10 cellular contexts compared by ENCODE assay signal in genomic region chr11:128891410-128891861, GRCh38. TPM values are rescaled to one million over a fixed set of nuclear protein-coding genes. Genes with fewer than 3 reads are reported as not detected.
A peak's percentile ranks its signal among the peaks of the same experiment; 100 is the strongest.
DNase-seq lines count a peak whose midpoint lies in the region; ATAC-seq, FAIRE-seq and TF ChIP-seq lines count a peak whose summit lies in the region.
"Had no signal": no experiment of that assay in that cellular context is flagged by ENCODE, and none has a peak within 500 bp of the region (broad histone marks: within the 10 kb centered on the region; RNA-seq: fewer than 3 reads in every experiment).

No MANE protein-coding gene starts in this region.

- TF ChIP-seq EP300 in GM12878 (IDR thresholded peaks at IDR 0.05; ENCODE audit: borderline replicate concordance in 1 of 2, control insufficient read depth in 1 of 2, low read depth in 2 of 2, low read length in 2 of 2), result no peak

- H3K36me3 ChIP-seq in HCT116 (ENCODE audit: control insufficient read depth in 1 of 2, insufficient read depth in 2 of 2, low read length in 2 of 2) (no peaks in the 10 kb centered on the region), GM12878 (ENCODE audit: control insufficient read depth in 2 of 2, insufficient read depth in 2 of 2, low read length in 1 of 2) (no peaks in the 10 kb centered on the region), keratinocyte (ENCODE audit: control insufficient read depth in 2 of 2, extremely low read depth in 1 of 2, insufficient read depth in 2 of 2, low read length in 2 of 2) (no peaks in the 10 kb centered on the region), skeletal muscle tissue (ENCODE audit: control insufficient read depth in 3 of 3, insufficient read depth in 3 of 3, low read length in 3 of 3) (no peaks in the 10 kb centered on the region)

- RAD21 ChIA-PET in HCT116 (lab: Charles Lee; ENCODE audit: low non-redundant PET in 1 of 2, low total read pairs in 2 of 2, uncharacterized antibody in 2 of 2, unreplicated experiment in 2 of 2), result interaction anchor here (0.6 to 1.4 kb wide), 2 partner anchors 15 to 57 kb away, joined by 3 read pairs; no protein-coding TSS in a partner anchor
- RAD21 ChIA-PET in GM12878 (lab: Charles Lee; ENCODE audit: unreplicated experiment), result interaction anchor here (0.6 kb wide), 1 partner anchor 49 kb away, joined by 4 read pairs; no protein-coding TSS in a partner anchor

- WGBS in GM12878 (ENCODE audit: insufficient coverage, insufficient replicate concordance, low lambda C conversion rate, missing lambda C conversion rate), result 38% methylated on average over 10 of the region's 10 CpGs

- DNase-seq in HCT116 (ENCODE audit: low read depth, low spot score) (no peak), GM12878 (ENCODE audit: low read depth, low spot score) (no peak), keratinocyte (ENCODE audit: low read depth, low spot score) (no peak), GM10248 (ENCODE audit: extremely low spot score) (no peak), AG20443 (ENCODE audit: low spot score) (no peak), COR-L47 (lab: John Stamatoyannopoulos, UW) (no peak)

- H2AFZ ChIP-seq in HCT116 (ENCODE audit: low read depth, low read length, poor library complexity, severe bottlenecking), result no peak overlapping the region
- no peak overlapping the region for H2AFZ ChIP-seq in GM12878 (ENCODE audit: control insufficient read depth, low read depth, low read length)
- H2AFZ ChIP-seq in keratinocyte (ENCODE audit: control insufficient read depth, low read length), result no peak overlapping the region

- H3K4me2 ChIP-seq in HCT116 (ENCODE audit: low read length) (peak overlapping the region; percentile 97; the same call in 1 of the 2 replicates), GM12878 (ENCODE audit: control insufficient read depth, insufficient read depth) (no peak overlapping the region), keratinocyte (ENCODE audit: control insufficient read depth, extremely low read depth, insufficient read depth, low read depth, low read length) (peak overlapping the region; percentile 5)

- intact Hi-C loops in HCT116 (cut with micrococcal nuclease) (no loop called here), GM12878 (cut with micrococcal nuclease; ENCODE audit: unreplicated experiment) (no loop called here)

- H3K9me3 ChIP-seq in HCT116 (ENCODE audit: control insufficient read depth in 1 of 2, insufficient read depth in 1 of 2, low read depth in 1 of 2, low read length in 2 of 2), result no peaks in the 10 kb centered on the region
- H3K9me3 ChIP-seq in GM12878 (replicated peaks; ENCODE audit: control insufficient read depth, insufficient read depth, low read length), result no peaks in the 10 kb centered on the region
- H3K9me3 ChIP-seq in keratinocyte (ENCODE audit: control insufficient read depth, low read depth, low read length), result no peaks in the 10 kb centered on the region
- no peaks in the 10 kb centered on the region for H3K9me3 ChIP-seq in skeletal muscle tissue (ENCODE audit: control insufficient read depth in 3 of 3, low read length in 3 of 3)

- dilution Hi-C loops in keratinocyte (cut with MboI; ENCODE audit: extremely low pct_ligation_motif_present, low sequenced_read_pairs), result no loop called here

- FAIRE-seq in GM12878 (lab: Jason Lieb, UNC) (no peak), keratinocyte (lab: Jason Lieb, UNC) (no peak)

- POLR2A ChIA-PET in HCT116 (lab: Charles Lee) (no interaction called here), GM12878 (lab: Charles Lee) (no interaction called here), GM10248 (lab: Yijun Ruan, JAX) (no interaction called here)

- peak overlapping the region; percentile 16 to 54; a peak in 3 of 4 replicates for H3K4me3 ChIP-seq in HCT116 (replicated peaks in 1 of 2; ENCODE audit: low read depth in 1 of 2, low read length in 2 of 2)
- H3K4me3 ChIP-seq in GM12878, result no peak overlapping the region
- H3K4me3 ChIP-seq in keratinocyte (ENCODE audit: control insufficient read depth in 2 of 3, extremely low read depth in 1 of 3, insufficient read depth in 2 of 3, low read depth in 1 of 3, low read length in 3 of 3), result peak overlapping the region in 1 of 3 experiments; percentile 33
- H3K4me3 ChIP-seq in skeletal muscle tissue (ENCODE audit: low read length in 3 of 3), result peak overlapping the region in 1 of 3 donors; percentile 49

- H3K9ac ChIP-seq in HCT116 (ENCODE audit: low read length) (no peak overlapping the region), GM12878 (ENCODE audit: control insufficient read depth, insufficient read depth, low read length) (no peak overlapping the region), keratinocyte (ENCODE audit: control insufficient read depth, extremely low read depth, insufficient read depth, low read length) (no peak overlapping the region), skeletal muscle tissue (ENCODE audit: low read depth in 1 of 3, low read length in 3 of 3) (no peak overlapping the region)

- TF ChIP-seq POLR2A in HCT116 (IDR thresholded peaks at IDR 0.05; ENCODE audit: borderline replicate concordance, extremely low read depth, insufficient read depth, insufficient read length) (no peak), GM12878 (IDR thresholded peaks at IDR 0.05; ENCODE audit: low read depth, low read length) (no peak)

- CTCF ChIA-PET in HCT116 (lab: Charles Lee) (interaction anchor here (1.0 to 3.9 kb wide), 4 partner anchors 14 to 65 kb away, joined by 3 to 22 read pairs (median 8); no protein-coding TSS in a partner anchor), GM12878 (lab: Yijun Ruan, JAX) (interaction anchor here (1.0 to 10.8 kb wide), 3 partner anchors 10 to 64 kb away, joined by 6 to 480 read pairs (median 6); no protein-coding TSS in a partner anchor), GM10248 (lab: Yijun Ruan, JAX) (interaction anchor here (1.1 to 3.3 kb wide), 4 partner anchors 9 to 65 kb away, joined by 3 to 16 read pairs (median 6); no protein-coding TSS in a partner anchor)

- ATAC-seq in HCT116 (no peak; the same call in 1 of the 2 replicates), GM12878 (peak; percentile 9), GM18498 (IDR thresholded peaks at IDR 0.05; ENCODE audit: unreplicated experiment) (no peak)

- H3K27me3 ChIP-seq in HCT116 (ENCODE audit: insufficient read depth, low read length), result no peaks in the 10 kb centered on the region
- H3K27me3 ChIP-seq in GM12878 (replicated peaks in 1 of 2; ENCODE audit: control insufficient read depth in 2 of 2, insufficient read depth in 2 of 2, low read length in 1 of 2), result peaks cover 13 to 17% of the 10 kb centered on the region in 2 experiments
- peaks cover 13% of the 10 kb centered on the region for H3K27me3 ChIP-seq in keratinocyte (ENCODE audit: control insufficient read depth, extremely low read depth, insufficient read depth, low read length)
- H3K27me3 ChIP-seq in skeletal muscle tissue (ENCODE audit: control insufficient read depth in 3 of 3, insufficient read depth in 3 of 3, low read length in 3 of 3), result peaks cover 13 to 30% (median 30%) of the 10 kb centered on the region in 3 donors

- BruUV-seq in HCT116 (replicated peaks; lab: Mats Ljungman, UMichigan), result no TSS peak
- no TSS peak for BruUV-seq in GM12878 (replicated peaks; lab: Mats Ljungman, UMichigan)

- H3K27ac ChIP-seq in HCT116 (ENCODE audit: low read depth, low read length), result no peak overlapping the region
- H3K27ac ChIP-seq in GM12878 (ENCODE audit: control insufficient read depth, insufficient read depth), result no peak overlapping the region
- H3K27ac ChIP-seq in keratinocyte (ENCODE audit: control insufficient read depth, insufficient read depth, low read length), result no peak overlapping the region
- peak overlapping the region; percentile 7 for H3K27ac ChIP-seq in skeletal muscle tissue (ENCODE audit: low read depth, low read length)
- H3K27ac ChIP-seq: HL-60 had no signal

- no peaks in the 10 kb centered on the region for H3K9me1 ChIP-seq in keratinocyte (ENCODE audit: control insufficient read depth, extremely low read depth, insufficient read depth, low read length)

- in situ Hi-C loops in GM12878 (cut with MboI), result no loop called here

- SMC1A ChIA-PET in GM12878 (lab: Charles Lee; ENCODE audit: uncharacterized antibody, unreplicated experiment), result interaction anchor here (12.3 kb wide), 1 partner anchor 61 kb away, joined by 249 read pairs; no protein-coding TSS in a partner anchor

- TF ChIP-seq RAD21 in HCT116 (IDR thresholded peaks at IDR 0.05; ENCODE audit: low read depth) (no peak), GM12878 (IDR thresholded peaks at IDR 0.05; ENCODE audit: insufficient read depth, low read depth, low read length) (no peak)

- H3K9me2 ChIP-seq in HCT116 (ENCODE audit: insufficient read depth), result no peaks in the 10 kb centered on the region

- no peaks in the 10 kb centered on the region for H3K79me2 ChIP-seq in HCT116 (ENCODE audit: insufficient read depth, low read length)
- no peaks in the 10 kb centered on the region for H3K79me2 ChIP-seq in GM12878 (ENCODE audit: control insufficient read depth, insufficient read depth, low read length)
- H3K79me2 ChIP-seq in keratinocyte (ENCODE audit: control insufficient read depth, insufficient read depth, low read length), result no peaks in the 10 kb centered on the region

- no peaks in the 10 kb centered on the region for H4K20me1 ChIP-seq in HCT116 (ENCODE audit: insufficient read depth)
- no peaks in the 10 kb centered on the region for H4K20me1 ChIP-seq in GM12878 (ENCODE audit: control insufficient read depth, insufficient read depth)
- no peaks in the 10 kb centered on the region for H4K20me1 ChIP-seq in keratinocyte (ENCODE audit: control insufficient read depth, extremely low read depth, insufficient read depth, low read length)

- TF ChIP-seq CTCF in HCT116 (IDR thresholded peaks at IDR 0.05 in 2 of 3, conservative IDR thresholded peaks at IDR 0.05 in 1 of 3; ENCODE audit: borderline replicate concordance in 1 of 3, insufficient read depth in 1 of 3, low read depth in 2 of 3, low read length in 2 of 3), result no peak
- no peak for TF ChIP-seq CTCF in GM12878 (IDR thresholded peaks at IDR 0.05 in 2 of 3, conservative IDR thresholded peaks at IDR 0.05 in 1 of 3; ENCODE audit: control insufficient read depth in 2 of 3, extremely low read depth in 1 of 3, insufficient read depth in 1 of 3, low read depth in 3 of 3, low read length in 3 of 3)
- TF ChIP-seq CTCF in keratinocyte (optimal IDR thresholded peaks at IDR 0.05 in 1 of 3, IDR thresholded peaks at IDR 0.05 in 1 of 3, conservative IDR thresholded peaks at IDR 0.05 in 1 of 3; ENCODE audit: extremely low read depth in 1 of 3, insufficient read depth in 2 of 3, low read length in 3 of 3), result no peak
- TF ChIP-seq CTCF in GM10248 (IDR thresholded peaks at IDR 0.05; ENCODE audit: control extremely low read depth, extremely low read depth, low read depth, missing control alignments), result no peak

- H3K4me1 ChIP-seq in HCT116 (ENCODE audit: control insufficient read depth in 1 of 2, insufficient read depth in 2 of 2, low read length in 2 of 2), result peaks cover 9 to 18% of the 10 kb centered on the region in 2 experiments; a peak in 3 of 4 replicates
- peaks cover 6% of the 10 kb centered on the region for H3K4me1 ChIP-seq in GM12878 (ENCODE audit: control insufficient read depth, insufficient read depth, low read length)
- peaks cover 30% of the 10 kb centered on the region for H3K4me1 ChIP-seq in keratinocyte (ENCODE audit: control insufficient read depth, extremely low read depth, insufficient read depth, low read length)
- peaks cover 0 to 10% (median 0%) of the 10 kb centered on the region in 3 donors for H3K4me1 ChIP-seq in skeletal muscle tissue (ENCODE audit: control insufficient read depth in 3 of 3, insufficient read depth in 3 of 3, low read length in 3 of 3)

RNA-seq across cellular contexts. Expression of gene KCNJ5, which starts 0.3 kb away (rescaled TPM):
- 0.17 TPM for total RNA-seq in HCT116 (2021; ENCODE audit: unreplicated experiment)
- polyA plus RNA-seq in HCT116 (2012), result 0.62 and 0.65 TPM in 2 replicates
- 0.23 TPM in 1 of 2 replicates, not detected in the other for total RNA-seq in GM12878 (2013; cell fraction: nucleolus; rRNA removed)
- not detected in 2 replicates for total RNA-seq in GM12878 (2014; rRNA removed)
- total RNA-seq in GM12878 (2014; rRNA removed; fragmentation: Illumina TruSeq; extraction: Trizol), result not detected in 2 replicates
- total RNA-seq in GM12878 (2021), result not detected in 2 replicates
- not detected for polyA plus RNA-seq in GM12878 (2011; ENCODE audit: low read depth)
- 0.03 TPM in 1 of 2 replicates, not detected in the other for polyA plus RNA-seq in GM12878 (2011; rRNA removed)
- 0.01 and 0.02 TPM in 2 replicates for polyA plus RNA-seq in GM12878 (2011; cell fraction: cytosol; rRNA removed)
- 0.07 TPM in 1 of 2 replicates, not detected in the other for polyA plus RNA-seq in GM12878 (2011; cell fraction: nucleus; rRNA removed)
- not detected in 2 replicates for polyA plus RNA-seq in GM12878 (2012)
- not detected in 2 replicates for polyA plus RNA-seq in GM12878 (2014; fragmentation: Illumina TruSeq; extraction: Trizol)
- polyA plus RNA-seq in GM12878 (2014; fragmentation: Nextera tagmentation; extraction: Ambion mirVana), result not detected
- not detected in 2 replicates for polyA plus RNA-seq in GM12878 (2014; rRNA removed)
- polyA plus RNA-seq in GM12878 (2016; fragmentation: Nextera tagmentation; extraction: Ambion mirVana), result under 1 TPM in 1 of 2 experiments, not detected in 1; 0.03 TPM
- polyA minus RNA-seq in GM12878 (2011; rRNA and poly(A)+ RNA removed), result 0.05 TPM in 1 of 2 replicates, not detected in the other
- not detected in 2 replicates for polyA minus RNA-seq in GM12878 (2011; cell fraction: cytosol; rRNA and poly(A)+ RNA removed)
- not detected in 2 replicates for polyA minus RNA-seq in GM12878 (2011; cell fraction: nucleus; rRNA and poly(A)+ RNA removed)
- polyA plus RNA-seq in keratinocyte, result 0.59 to 1.4 TPM (median 0.77 TPM) in 3 replicates
- 0.24 TPM for polyA plus RNA-seq in keratinocyte (2011; ENCODE audit: low read depth)
- 0.58 and 0.71 TPM in 2 replicates for polyA plus RNA-seq in keratinocyte (2011; cell fraction: cytosol; rRNA removed)
- polyA plus RNA-seq in keratinocyte (2011; cell fraction: nucleus; rRNA removed), result 1.2 and 1.6 TPM in 2 replicates
- polyA plus RNA-seq in keratinocyte (2012; ENCODE audit: low replicate concordance), result 0.52 and 0.69 TPM in 2 replicates
- 0.38 to 2.1 TPM (median 1.0 TPM) in 3 replicates for polyA minus RNA-seq in keratinocyte
- 1.3 TPM for polyA minus RNA-seq in keratinocyte (2011; cell fraction: cytosol; rRNA and poly(A)+ RNA removed)
- polyA minus RNA-seq in keratinocyte (2011; cell fraction: nucleus; rRNA and poly(A)+ RNA removed), result 0.74 and 1.6 TPM in 2 replicates
- total RNA-seq in skeletal muscle tissue, result 0.52 TPM
- total RNA-seq: activated T-helper 2 cell treated with anti-CD3 and anti-CD28 coated beads, Interferon-gamma antibody, Interleukin-2, Interleukin-4, amounts not matched to agents 10 μg/mL and 5 μg/mL and 100 μg/mL, durations not matched to agents 14 hours and 24 hours and 36 hours had no signal

RNA-seq across cellular contexts. Expression of gene KCNJ1, which starts 24.3 kb away (rescaled TPM):
- total RNA-seq in HCT116 (2021; ENCODE audit: unreplicated experiment) (0.15 TPM), GM12878 (2014; rRNA removed) (not detected in 2 replicates), GM12878 (2014; rRNA removed; fragmentation: Illumina TruSeq; extraction: Trizol) (not detected in 2 replicates), GM12878 (2021) (not detected in 2 replicates), skeletal muscle tissue (not detected)
- 0.05 and 0.17 TPM in 2 replicates for polyA plus RNA-seq in HCT116 (2012)
- 0.31 and 0.42 TPM in 2 replicates for total RNA-seq in GM12878 (2013; cell fraction: nucleolus; rRNA removed)
- 0.07 TPM for polyA plus RNA-seq in GM12878 (2011; ENCODE audit: low read depth)
- polyA plus RNA-seq in GM12878 (2011; rRNA removed) (not detected in 2 replicates), GM12878 (2014; fragmentation: Illumina TruSeq; extraction: Trizol) (not detected in 2 replicates), GM12878 (2014; fragmentation: Nextera tagmentation; extraction: Ambion mirVana) (not detected), GM12878 (2014; rRNA removed) (not detected in 2 replicates), GM12878 (2016; fragmentation: Nextera tagmentation; extraction: Ambion mirVana) (not detected), keratinocyte (0.06 to 0.12 TPM (median 0.09 TPM) in 3 replicates)
- polyA plus RNA-seq in GM12878 (2011; cell fraction: cytosol; rRNA removed), result not detected in 2 replicates
- polyA plus RNA-seq in GM12878 (2011; cell fraction: nucleus; rRNA removed), result 0.06 TPM in 1 of 2 replicates, not detected in the other
- 0.06 TPM in 1 of 2 replicates, not detected in the other for polyA plus RNA-seq in GM12878 (2012)
- not detected in 2 replicates for polyA minus RNA-seq in GM12878 (2011; rRNA and poly(A)+ RNA removed)
- polyA minus RNA-seq in GM12878 (2011; cell fraction: cytosol; rRNA and poly(A)+ RNA removed), result not detected in 2 replicates
- not detected in 2 replicates for polyA minus RNA-seq in GM12878 (2011; cell fraction: nucleus; rRNA and poly(A)+ RNA removed)
- polyA plus RNA-seq in keratinocyte (2011; ENCODE audit: low read depth), result not detected
- 0.04 TPM in 1 of 2 replicates, not detected in the other for polyA plus RNA-seq in keratinocyte (2011; cell fraction: cytosol; rRNA removed)
- 0.16 and 0.27 TPM in 2 replicates for polyA plus RNA-seq in keratinocyte (2011; cell fraction: nucleus; rRNA removed)
- polyA plus RNA-seq in keratinocyte (2012; ENCODE audit: low replicate concordance), result 0.08 and 0.30 TPM in 2 replicates
- not detected in 3 replicates for polyA minus RNA-seq in keratinocyte
- not detected for polyA minus RNA-seq in keratinocyte (2011; cell fraction: cytosol; rRNA and poly(A)+ RNA removed)
- 0.16 TPM in 1 of 2 replicates, not detected in the other for polyA minus RNA-seq in keratinocyte (2011; cell fraction: nucleus; rRNA and poly(A)+ RNA removed)
- total RNA-seq: activated T-helper 2 cell treated with anti-CD3 and anti-CD28 coated beads, Interferon-gamma antibody, Interleukin-2, Interleukin-4, amounts not matched to agents 10 μg/mL and 5 μg/mL and 100 μg/mL, durations not matched to agents 14 hours and 24 hours and 36 hours had no signal

RNA-seq across cellular contexts. Expression of gene TP53AIP1, which starts 51.2 kb away (rescaled TPM):
- 0.15 TPM for total RNA-seq in HCT116 (2021; ENCODE audit: unreplicated experiment)
- 0.05 and 0.09 TPM in 2 replicates for polyA plus RNA-seq in HCT116 (2012)
- total RNA-seq in GM12878 (2013; cell fraction: nucleolus; rRNA removed), result not detected in 2 replicates
- not detected in 2 replicates for total RNA-seq in GM12878 (2014; rRNA removed)
- not detected in 2 replicates for total RNA-seq in GM12878 (2014; rRNA removed; fragmentation: Illumina TruSeq; extraction: Trizol)
- total RNA-seq in GM12878 (2021), result not detected in 2 replicates
- polyA plus RNA-seq in GM12878 (2011; ENCODE audit: low read depth), result not detected
- 0.01 TPM in 1 of 2 replicates, not detected in the other for polyA plus RNA-seq in GM12878 (2011; rRNA removed)
- polyA plus RNA-seq in GM12878 (2011; cell fraction: cytosol; rRNA removed), result 0.01 TPM in 1 of 2 replicates, not detected in the other
- polyA plus RNA-seq in GM12878 (2011; cell fraction: nucleus; rRNA removed), result 0.03 TPM in 1 of 2 replicates, not detected in the other
- polyA plus RNA-seq in GM12878 (2012), result not detected in 2 replicates
- not detected in 2 replicates for polyA plus RNA-seq in GM12878 (2014; fragmentation: Illumina TruSeq; extraction: Trizol)
- not detected for polyA plus RNA-seq in GM12878 (2014; fragmentation: Nextera tagmentation; extraction: Ambion mirVana)
- not detected in 2 replicates for polyA plus RNA-seq in GM12878 (2014; rRNA removed)
- polyA plus RNA-seq in GM12878 (2016; fragmentation: Nextera tagmentation; extraction: Ambion mirVana), result not detected
- polyA minus RNA-seq in GM12878 (2011; rRNA and poly(A)+ RNA removed), result not detected in 2 replicates
- not detected in 2 replicates for polyA minus RNA-seq in GM12878 (2011; cell fraction: cytosol; rRNA and poly(A)+ RNA removed)
- polyA minus RNA-seq in GM12878 (2011; cell fraction: nucleus; rRNA and poly(A)+ RNA removed), result not detected in 2 replicates
- polyA plus RNA-seq in keratinocyte, result 21.2 to 75.2 TPM (median 37.1 TPM) in 3 replicates
- polyA plus RNA-seq in keratinocyte (2011; ENCODE audit: low read depth), result 6.4 TPM
- polyA plus RNA-seq in keratinocyte (2011; cell fraction: cytosol; rRNA removed), result 34.5 and 40.4 TPM in 2 replicates
- 57.7 and 84.9 TPM in 2 replicates for polyA plus RNA-seq in keratinocyte (2011; cell fraction: nucleus; rRNA removed)
- polyA plus RNA-seq in keratinocyte (2012; ENCODE audit: low replicate concordance), result 21.3 and 29.2 TPM in 2 replicates
- 8.5 to 35.0 TPM (median 15.4 TPM) in 3 replicates for polyA minus RNA-seq in keratinocyte
- polyA minus RNA-seq in keratinocyte (2011; cell fraction: cytosol; rRNA and poly(A)+ RNA removed), result 15.9 TPM
- 12.5 and 15.3 TPM in 2 replicates for polyA minus RNA-seq in keratinocyte (2011; cell fraction: nucleus; rRNA and poly(A)+ RNA removed)
- total RNA-seq in skeletal muscle tissue, result not detected
- total RNA-seq: activated T-helper 2 cell treated with anti-CD3 and anti-CD28 coated beads, Interferon-gamma antibody, Interleukin-2, Interleukin-4, amounts not matched to agents 10 μg/mL and 5 μg/mL and 100 μg/mL, durations not matched to agents 14 hours and 24 hours and 36 hours had no signal
